8 cellular contexts compared by ENCODE assay signal in the genomic region with DNA sequence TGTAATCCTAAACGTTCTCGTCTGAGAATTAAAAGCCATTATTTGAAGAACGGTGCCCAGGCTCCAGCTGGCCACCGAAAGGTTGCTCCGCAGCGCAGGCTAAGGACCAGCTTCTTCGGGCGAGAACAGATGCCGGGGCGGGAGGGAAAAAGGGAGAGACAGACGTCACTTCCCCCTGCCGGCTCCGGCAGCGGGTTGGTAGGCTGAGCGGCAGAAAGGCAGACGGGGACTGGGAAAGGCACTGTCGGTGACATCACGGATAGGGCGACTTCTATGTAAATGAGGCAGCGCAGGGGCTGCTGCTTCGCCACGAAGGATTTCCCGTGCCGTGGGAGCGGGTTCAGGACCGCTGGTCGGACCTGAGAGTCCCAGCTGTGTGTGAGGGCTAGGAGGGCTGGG.
A peak's percentile ranks its signal among the peaks of the same experiment; 100 is the strongest.
DNase-seq lines count a peak whose midpoint lies in the region; ATAC-seq and TF ChIP-seq lines count a peak whose summit lies in the region.
"Not testable (repeated sequence)": the region's sequence is repeated elsewhere in the genome, so short reads cannot be mapped to it uniquely, and the experiment has no call there.

No MANE protein-coding gene starts in this region.

- H3K4me2 ChIP-seq in DND-41 (ENCODE audit: insufficient read depth, low read length) (peak overlapping the region; percentile 47), SU-DHL-6 (ENCODE audit: low read depth, low read length, poor library complexity, severe bottlenecking) (peak overlapping the region; percentile 33)

- DNase-seq in DND-41 (peak; percentile 92), HFFc6 (peak; percentile 91), NCI-H1105 treated with DMSO at 0.1 percent for 48 hours (lab: John Stamatoyannopoulos, UW) (peak; percentile 70), fibroblast of the conjunctiva (ENCODE audit: low read depth) (peak; percentile 69)
- DNase-seq in activated naive CD4-positive, alpha-beta T cell (lab: John Stamatoyannopoulos, UW), result peak; percentile 46 to 66 (median 62)
- DNase-seq in stimulated activated CD8-positive, alpha-beta memory T cell treated with anti-CD3 and anti-CD28 coated beads, Interleukin-7, amount 100 ng/mL, for 48 hours (ENCODE audit: extremely low read depth in 1 of 2, low read depth in 1 of 2), result peak; percentile 66 to 79

- H3K27ac ChIP-seq in DND-41 (ENCODE audit: low read length), result peak overlapping the region; percentile 66
- H3K27ac ChIP-seq in SU-DHL-6 (ENCODE audit: low read depth, low read length), result not testable (repeated sequence)

- peak overlapping the region in 1 of 2 experiments; percentile 56; a peak in 2 of 4 replicates for H3K4me3 ChIP-seq in DND-41 (ENCODE audit: low read depth in 1 of 2, low read length in 2 of 2)
- not testable (repeated sequence) for H3K4me3 ChIP-seq in SU-DHL-6 (ENCODE audit: insufficient read depth, low read length, poor library complexity, severe bottlenecking)
- H3K4me3 ChIP-seq in neuron (ENCODE audit: low read length), result peak overlapping the region; percentile 44

- not testable (repeated sequence) for H3K36me3 ChIP-seq in DND-41 (ENCODE audit: insufficient read depth, low read length); SU-DHL-6 (ENCODE audit: low read length); neuron (ENCODE audit: insufficient read depth, low read length)

- not testable (repeated sequence) for TF ChIP-seq CTCF in DND-41 (IDR thresholded peaks at IDR 0.05; ENCODE audit: borderline replicate concordance, extremely low read depth, low read length, poor library complexity, severe bottlenecking); HFFc6 (IDR thresholded peaks at IDR 0.05); SU-DHL-6 (IDR thresholded peaks at IDR 0.05; ENCODE audit: insufficient read depth, low read length, poor library complexity, severe bottlenecking)

- peaks cover 23% of the 10 kb centered on the region for H3K4me1 ChIP-seq in DND-41 (ENCODE audit: insufficient read depth, low read length)
- H3K4me1 ChIP-seq in neuron (ENCODE audit: insufficient read depth, low read length), result not testable (repeated sequence)

- not testable (repeated sequence) for H3K9me3 ChIP-seq in DND-41 (ENCODE audit: insufficient read depth, low read length, severe bottlenecking); SU-DHL-6 (ENCODE audit: insufficient read depth, low read length); neuron (ENCODE audit: low read length)

- H3K27me3 Mint-ChIP-seq in HFFc6 (ENCODE audit: insufficient read depth), result peaks cover 10% of the 10 kb centered on the region

- H3K4me1 Mint-ChIP-seq in HFFc6 (ENCODE audit: low read depth), result peaks cover 16% of the 10 kb centered on the region

- H3K9me2 ChIP-seq in SU-DHL-6 (replicated peaks; ENCODE audit: insufficient read depth, low read length), result not testable (repeated sequence)

- H2AFZ ChIP-seq in DND-41 (ENCODE audit: low read depth, low read length), result 0 out of 2 replicates have a peak overlapping the region, but pooled peaks have one; percentile 38
- H2AFZ ChIP-seq in SU-DHL-6 (ENCODE audit: low read depth, low read length, severe bottlenecking); neuron (ENCODE audit: low read depth, low read length): not testable (repeated sequence)

- peak overlapping the region; percentile 97 for H3K27ac Mint-ChIP-seq in HFFc6

- not testable (repeated sequence) for H3K79me2 ChIP-seq in DND-41 (ENCODE audit: insufficient read depth, low read length); SU-DHL-6 (ENCODE audit: insufficient read depth, low read length)

- H3K36me3 Mint-ChIP-seq in HFFc6 (ENCODE audit: low read depth), result not testable (repeated sequence)

- not testable (repeated sequence) for H3F3A ChIP-seq in SU-DHL-6 (ENCODE audit: insufficient read depth)

- H3K9ac ChIP-seq in DND-41 (ENCODE audit: low read depth, low read length) (peak overlapping the region; percentile 44), SU-DHL-6 (ENCODE audit: low read length) (peak overlapping the region; percentile 31; the same call in 1 of the 2 replicates)

- peak; percentile 64 for ATAC-seq in DND-41 (ENCODE audit: insufficient read depth, low read depth)

- not testable (repeated sequence) for H3K27me3 ChIP-seq in DND-41 (ENCODE audit: insufficient read depth, low read length, poor library complexity); SU-DHL-6 (ENCODE audit: low read length); neuron (ENCODE audit: insufficient read depth, low read length)

- H3K4me3 Mint-ChIP-seq in HFFc6, result peak overlapping the region; percentile 76

- not testable (repeated sequence) for H4K20me1 ChIP-seq in DND-41 (ENCODE audit: insufficient read depth, low read length); SU-DHL-6 (ENCODE audit: low read depth, low read length)

- H3K9me3 Mint-ChIP-seq in HFFc6, result not testable (repeated sequence)
